9 cellular contexts compared by ENCODE assay signal in genomic region chr16:56964243-56965148, GRCh38. TPM values are rescaled to one million over a fixed set of nuclear protein-coding genes. Genes with fewer than 3 reads are reported as not detected.
A peak's percentile ranks its signal among the peaks of the same experiment; 100 is the strongest.
DNase-seq lines count a peak whose midpoint lies in the region; ATAC-seq, FAIRE-seq and TF ChIP-seq lines count a peak whose summit lies in the region.
"Had no signal": no experiment of that assay in that cellular context is flagged by ENCODE, and none has a peak within 500 bp of the region (broad histone marks: within the 10 kb centered on the region; RNA-seq: fewer than 3 reads in every experiment).

No MANE protein-coding gene starts in this region.

- H2BK120ac ChIP-seq in mesendoderm (ENCODE audit: low read depth, low read length): no peak overlapping the region

- peak overlapping the region; percentile 66 for H3K56ac ChIP-seq in mesendoderm (ENCODE audit: low read length)

- H3K27me3 ChIP-seq in GM23338 (ENCODE audit: insufficient read depth) (no peaks in the 10 kb centered on the region), mesendoderm (ENCODE audit: insufficient read depth, low read length, poor library complexity) (no peaks in the 10 kb centered on the region)

- H3K36me3 Mint-ChIP-seq in GM23338 (ENCODE audit: low read depth): no peaks in the 10 kb centered on the region
- no peaks in the 10 kb centered on the region for H3K36me3 Mint-ChIP-seq in activated CD8-positive, alpha-beta T cell treated with anti-CD3 and anti-CD28 coated beads for 36 hours (ENCODE audit: low read depth)

- H3K4me1 Mint-ChIP-seq in GM23338: peaks cover 4% of the 10 kb centered on the region; the same call in 2 of the 3 replicates
- peaks cover 23% of the 10 kb centered on the region for H3K4me1 Mint-ChIP-seq in activated CD8-positive, alpha-beta T cell treated with anti-CD3 and anti-CD28 coated beads for 36 hours (ENCODE audit: low read depth)

- peak overlapping the region; percentile 61 for H3K4me2 ChIP-seq in GM23338
- no peak overlapping the region for H3K4me2 ChIP-seq in mesendoderm (ENCODE audit: low read length)

- peak overlapping the region; percentile 62; the same call in 1 of the 2 replicates for H3K27ac Mint-ChIP-seq in GM23338
- H3K27ac Mint-ChIP-seq in activated CD8-positive, alpha-beta T cell treated with anti-CD3 and anti-CD28 coated beads for 36 hours: peak overlapping the region; percentile 94

- no peak overlapping the region for H3K18ac ChIP-seq in mesendoderm (ENCODE audit: low read length)

- WGBS in mesendoderm (ENCODE audit: extremely low coverage, insufficient coverage, low lambda C conversion rate): no CpG with 5 or more reads among the region's 30 CpGs

- no peak overlapping the region for H4K5ac ChIP-seq in mesendoderm (ENCODE audit: low read length)

- no peak for FAIRE-seq in H54 (lab: Jason Lieb, UNC)

- peak; percentile 96 for ATAC-seq in GM23338
- ATAC-seq in activated CD8-positive, alpha-beta T cell treated with anti-CD3 and anti-CD28 coated beads for 36 hours: peak; percentile 92

- no peak overlapping the region for H3K4ac ChIP-seq in mesendoderm (ENCODE audit: low read depth, low read length)

- H3K4me3 ChIP-seq in GM23338 (peak overlapping the region; percentile 7; the same call in 1 of the 2 replicates), mesendoderm (ENCODE audit: low read length) (no peak overlapping the region)

- H3K27me3 Mint-ChIP-seq in GM23338 (ENCODE audit: insufficient read depth, low read depth, poor library complexity): peaks cover 9% of the 10 kb centered on the region
- H3K27me3 Mint-ChIP-seq in activated CD8-positive, alpha-beta T cell treated with anti-CD3 and anti-CD28 coated beads for 36 hours: no peaks in the 10 kb centered on the region

- POLR2A ChIA-PET in activated CD8-positive, alpha-beta T cell treated with anti-CD3 and anti-CD28 coated beads for 36 hours (lab: Charles Lee): interaction anchor here (0.6 to 3.7 kb wide), 15 partner anchors 10 to 141 kb away, joined by 3 to 34 read pairs (median 4); partner anchors contain the start of gene NLRC5

- H4K20me1 ChIP-seq in GM23338 (replicated peaks; ENCODE audit: insufficient read depth): no peaks in the 10 kb centered on the region

- TF ChIP-seq CTCF in GM23338 (conservative IDR thresholded peaks at IDR 0.05; ENCODE audit: low read depth in 2 of 2): peak; percentile 99 to 100
- TF ChIP-seq CTCF in activated CD8-positive, alpha-beta T cell treated with anti-CD3 and anti-CD28 coated beads for 36 hours (IDR thresholded peaks at IDR 0.05): peak; percentile 99

- no peak overlapping the region for H3K23ac ChIP-seq in mesendoderm (ENCODE audit: low read length)

- no peak overlapping the region for H3K4me3 Mint-ChIP-seq in GM23338
- no peak overlapping the region for H3K4me3 Mint-ChIP-seq in activated CD8-positive, alpha-beta T cell treated with anti-CD3 and anti-CD28 coated beads for 36 hours

- H2BK5ac ChIP-seq in mesendoderm (ENCODE audit: low read length): no peak overlapping the region

- CTCF ChIA-PET in activated CD8-positive, alpha-beta T cell treated with anti-CD3 and anti-CD28 coated beads for 36 hours (lab: Charles Lee): interaction anchor here (0.6 to 7.0 kb wide), 65 partner anchors 11 to 373 kb away, joined by 3 to 93 read pairs (median 4); partner anchors contain the start of genes CPNE2 and NLRC5

- H3F3A ChIP-seq in GM23338 (replicated peaks; ENCODE audit: low read depth): no peaks in the 10 kb centered on the region

- H3K27ac ChIP-seq in GM23338 (ENCODE audit: low read depth) (no peak overlapping the region), mesendoderm (ENCODE audit: low read depth, low read length) (no peak overlapping the region)
- H3K27ac ChIP-seq: epithelial cell of prostate had no signal

- no peak overlapping the region for H2BK15ac ChIP-seq in mesendoderm (replicated peaks; ENCODE audit: low read depth)

- H3K9me3 Mint-ChIP-seq in GM23338: no peaks in the 10 kb centered on the region; the same call in 2 of the 3 replicates
- H3K9me3 Mint-ChIP-seq in activated CD8-positive, alpha-beta T cell treated with anti-CD3 and anti-CD28 coated beads for 36 hours: no peaks in the 10 kb centered on the region

- H3K79me2 ChIP-seq in GM23338 (replicated peaks; ENCODE audit: insufficient read depth) (no peaks in the 10 kb centered on the region), mesendoderm (ENCODE audit: control insufficient read depth, insufficient read depth, low read length) (no peaks in the 10 kb centered on the region)

- intact Hi-C loops in activated CD8-positive, alpha-beta T cell treated with anti-CD3 and anti-CD28 coated beads for 36 hours (cut with micrococcal nuclease): loop anchor here (1.0 to 10.0 kb wide), 2 partner anchors 78 to 220 kb away; partner anchors contain the start of genes PSME3IP1 and RSPRY1

- DNase-seq in DMS53 treated with DMSO at 0.1 percent for 48 hours (lab: John Stamatoyannopoulos, UW; ENCODE audit: unreplicated experiment) (peak; percentile 55), GM23338 (ENCODE audit: low spot score) (peak; percentile 97), NCI-H82 (lab: John Stamatoyannopoulos, UW) (peak; percentile 79), mesendoderm (peak; percentile 94), H54 (ENCODE audit: insufficient read length, low spot score) (no peak)
- peak; percentile 100 for DNase-seq in activated CD8-positive, alpha-beta T cell treated with anti-CD3 and anti-CD28 coated beads for 36 hours
- DNase-seq in effector CD8-positive, alpha-beta T cell (lab: John Stamatoyannopoulos, UW): peak; percentile 94
- DNase-seq in stimulated activated CD8-positive, alpha-beta memory T cell treated with anti-CD3 and anti-CD28 coated beads, Interleukin-2, amount 100 ng/mL, for 1 hour (ENCODE audit: low read depth in 2 of 2): peak; percentile 89 to 90

- H2AFZ ChIP-seq in GM23338: peak overlapping the region; percentile 91; the same call in 1 of the 2 replicates

- no peaks in the 10 kb centered on the region for H3K9me2 ChIP-seq in GM23338 (ENCODE audit: insufficient read depth)

- H2AK5ac ChIP-seq in mesendoderm (ENCODE audit: low read length): no peak overlapping the region

- TF ChIP-seq POLR2A in H54 (IDR thresholded peaks at IDR 0.05; ENCODE audit: low read depth, low read length): no peak

- H3K4me1 ChIP-seq in GM23338 (ENCODE audit: insufficient read depth) (no peaks in the 10 kb centered on the region; the same call in 1 of the 2 replicates), mesendoderm (ENCODE audit: control insufficient read depth, low read depth, low read length) (no peaks in the 10 kb centered on the region)

- no peak overlapping the region for H4K8ac ChIP-seq in mesendoderm (ENCODE audit: low read depth, low read length)

- H3K79me1 ChIP-seq in mesendoderm (ENCODE audit: low read length): no peaks in the 10 kb centered on the region

- peak overlapping the region; percentile 23 for H3K9ac ChIP-seq in mesendoderm (ENCODE audit: low read length)

- no peaks in the 10 kb centered on the region for H3K36me3 ChIP-seq in GM23338 (ENCODE audit: insufficient read depth)
- no peaks in the 10 kb centered on the region for H3K36me3 ChIP-seq in mesendoderm (ENCODE audit: control insufficient read depth, insufficient read depth, low read length)

TF ChIP-seq in GM23338, 12 proteins besides CTCF, POLR2A, EP300 and RAD21:
- TF ChIP-seq ZNF114 (CRISPR knock-in tag; IDR thresholded peaks at IDR 0.05) (no peak), CREB1 (CRISPR knock-in tag; IDR thresholded peaks at IDR 0.05; ENCODE audit: low read depth) (peak; percentile 27; the same call in 1 of the 2 replicates), EZH2 (IDR thresholded peaks at IDR 0.05; ENCODE audit: low read depth, unreplicated experiment) (no peak)
TF ChIP-seq in GM23338: peak in this region for 1.

RNA-seq across cellular contexts. Expression of gene CETP, which starts 2.7 kb away (rescaled TPM):
- not detected in 2 replicates for total RNA-seq in GM23338 (2014; rRNA removed; shearing (Covaris generic))
- polyA plus RNA-seq in GM23338 (2016; fragmentation: Nextera tagmentation; extraction: Ambion mirVana): 0.12 TPM in 1 of 2 replicates, not detected in the other
- total RNA-seq in activated CD8-positive, alpha-beta T cell treated with anti-CD3 and anti-CD28 coated beads for 36 hours: not detected
- polyA plus RNA-seq in mesendoderm (2013, experiment 1 of 2): not detected
- polyA plus RNA-seq in mesendoderm (2013, experiment 2 of 2): not detected

RNA-seq across cellular contexts. Expression of gene NLRC5, which starts 24.9 kb away (rescaled TPM):
- 3.9 and 8.1 TPM in 2 replicates for total RNA-seq in GM23338 (2014; rRNA removed; shearing (Covaris generic))
- polyA plus RNA-seq in GM23338 (2016; fragmentation: Nextera tagmentation; extraction: Ambion mirVana): 1.4 and 2.3 TPM in 2 replicates
- 100 to 1,000 TPM; 135 to 153 TPM for total RNA-seq in activated CD8-positive, alpha-beta T cell treated with anti-CD3 and anti-CD28 coated beads for 36 hours
- polyA plus RNA-seq in mesendoderm (2013, experiment 1 of 2): 0.41 TPM
- 0.52 TPM for polyA plus RNA-seq in mesendoderm (2013, experiment 2 of 2)

RNA-seq across cellular contexts. Expression of gene HERPUD1, which starts 32.6 kb away (rescaled TPM):
- 42.7 and 44.1 TPM in 2 replicates for total RNA-seq in GM23338 (2014; rRNA removed; shearing (Covaris generic))
- polyA plus RNA-seq in GM23338 (2016; fragmentation: Nextera tagmentation; extraction: Ambion mirVana): 33.6 and 41.1 TPM in 2 replicates
- 100 to 1,000 TPM; 142 to 150 TPM for total RNA-seq in activated CD8-positive, alpha-beta T cell treated with anti-CD3 and anti-CD28 coated beads for 36 hours
- polyA plus RNA-seq in mesendoderm (2013, experiment 1 of 2): 23.1 TPM
- polyA plus RNA-seq in mesendoderm (2013, experiment 2 of 2): 23.7 TPM

Comparison
In these comparisons a context has a peak if more than half of its experiments do, and no peak if none do; other contexts are left out.
1. RNA of gene NLRC5, which starts 24.9 kb away (total RNA-seq): 135 to 153 TPM in activated CD8-positive, alpha-beta T cell treated with anti-CD3 and anti-CD28 coated beads for 36 hours; 3.9 to 8.1 TPM in GM23338; every median in the first group is over 10 times any median in the second.